ENCODE assay signal across 13 cellular contexts in genomic region chr4:155973639-155974475, GRCh38. TPM values are rescaled to one million over a fixed set of nuclear protein-coding genes. Genes with fewer than 3 reads are reported as not detected.
DNase-seq lines count a peak whose midpoint lies in the region; ATAC-seq and TF ChIP-seq lines count a peak whose summit lies in the region.
"Had no signal": no experiment of that assay in that cellular context is flagged by ENCODE, and none has a peak within 500 bp of the region (broad histone marks: within the 10 kb centered on the region; RNA-seq: fewer than 3 reads in every experiment).

No MANE protein-coding gene starts in this region.

- H3K4me3 ChIP-seq in GM06990 (replicated peaks; ENCODE audit: low read depth, low read length) (no peak overlapping the region), endodermal cell (ENCODE audit: low read length) (no peak overlapping the region), right lobe of liver (no peak overlapping the region)
- H3K4me3 ChIP-seq: tibial nerve had no signal

- H3K27ac ChIP-seq in endodermal cell (ENCODE audit: low read depth, low read length) (no peak overlapping the region), right lobe of liver (no peak overlapping the region)
- H3K27ac ChIP-seq: C4-2B, tibial nerve had no signal

- H3K4me1 Mint-ChIP-seq in endodermal cell: peaks cover 10% of the 10 kb centered on the region

- H3K9me3 ChIP-seq in endodermal cell (ENCODE audit: control insufficient read depth, low read length): peaks cover 24% of the 10 kb centered on the region
- no peaks in the 10 kb centered on the region for H3K9me3 ChIP-seq in right lobe of liver

- peak overlapping the region; percentile 52 for H3K27ac Mint-ChIP-seq in endodermal cell

- 33 to 69% methylated on average over 1 to 6 of the region's 8 CpGs for WGBS in endodermal cell (ENCODE audit: insufficient coverage in 1 of 2, insufficient read length in 1 of 2), 2 experiments
- 36% methylated on average over 8 of the region's 8 CpGs for WGBS in right lobe of liver (ENCODE audit: insufficient coverage, low coverage, low lambda C conversion rate, missing lambda C conversion rate)

- no peak for TF ChIP-seq CTCF in GM06990 (IDR thresholded peaks at IDR 0.05; ENCODE audit: insufficient read depth, low read length, poor library complexity, severe bottlenecking)
- no peak for TF ChIP-seq CTCF in endodermal cell (conservative IDR thresholded peaks at IDR 0.05)
- no peak for TF ChIP-seq CTCF in right lobe of liver (IDR thresholded peaks at IDR 0.05)

- H3K36me3 ChIP-seq in GM06990 (ENCODE audit: control insufficient read depth, insufficient read depth, low read length): no peaks in the 10 kb centered on the region
- no peaks in the 10 kb centered on the region for H3K36me3 ChIP-seq in endodermal cell (ENCODE audit: control insufficient read depth, insufficient read depth, low read length)
- no peaks in the 10 kb centered on the region for H3K36me3 ChIP-seq in right lobe of liver
- H3K36me3 ChIP-seq: tibial nerve had no signal

- H3K27me3 Mint-ChIP-seq in endodermal cell (ENCODE audit: insufficient read depth): no peaks in the 10 kb centered on the region

- ATAC-seq in GM21529 (IDR thresholded peaks at IDR 0.05; ENCODE audit: unreplicated experiment): peak; percentile 22
- ATAC-seq in HG03342 (IDR thresholded peaks at IDR 0.05; ENCODE audit: unreplicated experiment): peak; percentile 24
- no peak for ATAC-seq in right lobe of liver
- ATAC-seq: left colon had no signal

- peaks cover 21% of the 10 kb centered on the region for H3K9me3 Mint-ChIP-seq in endodermal cell

- H3K4me3 Mint-ChIP-seq in endodermal cell: no peak overlapping the region

- H3K27me3 ChIP-seq in GM06990 (replicated peaks; ENCODE audit: control insufficient read depth, insufficient read depth, low read length) (no peaks in the 10 kb centered on the region), endodermal cell (ENCODE audit: control insufficient read depth, insufficient read depth, low read length, poor library complexity, severe bottlenecking) (no peaks in the 10 kb centered on the region), right lobe of liver (no peaks in the 10 kb centered on the region)
- H3K27me3 ChIP-seq: tibial nerve had no signal

- peaks cover 5% of the 10 kb centered on the region for H3K36me3 Mint-ChIP-seq in endodermal cell (ENCODE audit: low read depth)

- intact Hi-C loops in right lobe of liver (cut with DNase I): no loop called here

- H3K4me1 ChIP-seq in endodermal cell (ENCODE audit: control insufficient read depth, insufficient read depth, low read length) (no peaks in the 10 kb centered on the region), right lobe of liver (no peaks in the 10 kb centered on the region)
- H3K4me1 ChIP-seq: tibial nerve had no signal

- TF ChIP-seq POLR2A in right lobe of liver (IDR thresholded peaks at IDR 0.05): no peak

- DNase-seq in GM06990 (ENCODE audit: extremely low read depth, insufficient read length): peak; percentile 5
- DNase-seq in endodermal cell: no peak
- DNase-seq in right lobe of liver: no peak
- no peak for DNase-seq in activated gamma-delta T cell (lab: John Stamatoyannopoulos, UW)
- no peak for DNase-seq in cerebellar nuclear complex (lab: John Stamatoyannopoulos, UW)
- DNase-seq in SIG-M5 (lab: John Stamatoyannopoulos, UW): no peak
- DNase-seq: H7, left colon, NCI-H526 had no signal

- H3K9ac ChIP-seq in endodermal cell (ENCODE audit: extremely low read depth, low read length, poor library complexity, severe bottlenecking): no peak overlapping the region

RNA-seq across cellular contexts. Expression of gene CTSO, which starts 20.2 kb away (rescaled TPM):
- total RNA-seq in endodermal cell: 1 to 10 TPM; 4.2 to 5.4 TPM
- polyA plus RNA-seq in endodermal cell (2013, experiment 1 of 2): 3.8 TPM
- 3.8 TPM for polyA plus RNA-seq in endodermal cell (2013, experiment 2 of 2)
- total RNA-seq in right lobe of liver: 10 to 100 TPM; 23.8 to 44.7 (median 26.1) TPM

Comparison
In these comparisons a context has a peak if more than half of its experiments do, and no peak if none do; other contexts are left out.
1. ATAC-seq: peak in GM21529 (single experiment) and HG03342 (single experiment); none in right lobe of liver (0 of 4).